Comparison of ENCODE assay signal across 17 cellular contexts in the genomic region with DNA sequence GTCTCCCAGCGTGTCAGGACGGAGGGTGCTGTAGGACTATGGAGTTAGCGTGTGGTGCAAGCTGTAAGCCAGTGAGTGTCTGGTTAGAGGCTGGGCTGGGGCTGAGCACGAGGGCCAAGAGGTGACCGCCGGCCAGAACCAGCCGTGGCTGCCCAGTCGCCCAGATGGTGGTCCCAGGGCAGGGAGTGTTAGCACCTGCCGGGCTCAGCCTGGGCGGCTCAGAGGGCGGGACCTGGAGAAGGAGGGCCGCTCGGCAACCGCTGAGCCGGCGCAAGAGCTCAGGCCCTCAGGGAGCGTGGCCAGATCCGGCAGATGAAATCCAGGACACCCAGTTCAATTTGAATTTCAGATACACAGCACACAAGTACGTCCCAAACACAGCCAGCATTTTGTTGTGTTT.
DNase-seq lines count a peak whose midpoint lies in the region; ATAC-seq and TF ChIP-seq lines count a peak whose summit lies in the region.
"Had no signal": no experiment of that assay in that cellular context is flagged by ENCODE, and none has a peak within 500 bp of the region (broad histone marks: within the 10 kb centered on the region; RNA-seq: fewer than 3 reads in every experiment).

No MANE protein-coding gene starts in this region.

- H3K27ac ChIP-seq in ascending aorta (peak overlapping the region; percentile 76 to 81), left ventricle myocardium inferior (replicated peaks) (peak overlapping the region; percentile 33), temporal lobe (ENCODE audit: low read depth, low read length) (peak overlapping the region; percentile 9), PC-3 (ENCODE audit: low read length) (no peak overlapping the region)
- H3K27ac ChIP-seq: 22Rv1, C4-2B had no signal

- no peak overlapping the region for H2AFZ ChIP-seq in PC-3 (ENCODE audit: low read length)

- H3K27me3 ChIP-seq in ascending aorta = no peaks in the 10 kb centered on the region
- peaks cover 39% of the 10 kb centered on the region for H3K27me3 ChIP-seq in left ventricle myocardium inferior (ENCODE audit: low read depth)
- peaks cover 98% of the 10 kb centered on the region for H3K27me3 ChIP-seq in PC-3 (ENCODE audit: low read length)

- H3K36me3 ChIP-seq in ascending aorta (no peaks in the 10 kb centered on the region), left ventricle myocardium inferior (no peaks in the 10 kb centered on the region), PC-3 (ENCODE audit: low read depth, low read length) (no peaks in the 10 kb centered on the region)

- H3K4me1 ChIP-seq in ascending aorta (peaks cover 5 to 33% of the 10 kb centered on the region in 2 donors), left ventricle myocardium inferior (peaks cover 41% of the 10 kb centered on the region), PC-3 (ENCODE audit: insufficient read depth, low read length) (no peaks in the 10 kb centered on the region)

- no peaks in the 10 kb centered on the region for H3K79me2 ChIP-seq in PC-3 (ENCODE audit: low read length)

- POLR2A ChIA-PET in PC-3 (lab: Charles Lee; ENCODE audit: unreplicated experiment) = no interaction called here

- no peak overlapping the region for H3K9ac ChIP-seq in PC-3 (ENCODE audit: low read length)

- no peaks in the 10 kb centered on the region for H3K9me2 ChIP-seq in PC-3 (replicated peaks; ENCODE audit: low read length)

- TF ChIP-seq CTCF in ascending aorta (IDR thresholded peaks at IDR 0.05) = no peak
- no peak for TF ChIP-seq CTCF in left ventricle myocardium inferior (IDR thresholded peaks at IDR 0.05; ENCODE audit: borderline replicate concordance)
- TF ChIP-seq CTCF in PC-3 (conservative IDR thresholded peaks at IDR 0.05; ENCODE audit: low read depth, low read length) = no peak
- TF ChIP-seq CTCF in omental fat pad (IDR thresholded peaks at IDR 0.05) = no peak

- H3K9me3 ChIP-seq in ascending aorta (no peaks in the 10 kb centered on the region), left ventricle myocardium inferior (replicated peaks) (no peaks in the 10 kb centered on the region), PC-3 (ENCODE audit: low read length) (no peaks in the 10 kb centered on the region)

- ATAC-seq in PC-3 = no peak
- ATAC-seq in omental fat pad (ENCODE audit: low FRiP score) = no peak
- ATAC-seq: HCT116, K562 had no signal

- CTCF ChIA-PET in PC-3 (lab: Charles Lee) = no interaction called here

- no peak overlapping the region for H3K4me2 ChIP-seq in PC-3 (ENCODE audit: low read length)

- DNase-seq in DMS79 treated with DMSO at 0.1 percent for 48 hours (lab: John Stamatoyannopoulos, UW) = peak; percentile 54
- no peak for DNase-seq in DMS79 (lab: John Stamatoyannopoulos, UW)
- DNase-seq in ascending aorta (ENCODE audit: low spot score in 2 of 2) = no peak
- DNase-seq in left ventricle myocardium inferior = no peak
- DNase-seq in NCI-H510A treated with DMSO at 0.1 percent for 48 hours (lab: John Stamatoyannopoulos, UW) = no peak
- no peak for DNase-seq in PC-3
- DNase-seq in omental fat pad (ENCODE audit: low spot score) = no peak
- DNase-seq: COR-L47, DMS153, NCI-H1436, NCI-H226, NCI-H526 treated with DMSO at 0.1 percent for 48 hours had no signal

- H3K4me3 ChIP-seq in ascending aorta = no peak overlapping the region
- no peak overlapping the region for H3K4me3 ChIP-seq in left ventricle myocardium inferior
- no peak overlapping the region for H3K4me3 ChIP-seq in PC-3 (ENCODE audit: low read length)
- H3K4me3 ChIP-seq: K562 had no signal

- H4K20me1 ChIP-seq in PC-3 (ENCODE audit: low read length) = no peaks in the 10 kb centered on the region

- no TSS peak for BruUV-seq in PC-3 (replicated peaks; lab: Mats Ljungman, UMichigan)

- no peaks in the 10 kb centered on the region for H3F3A ChIP-seq in PC-3 (ENCODE audit: low read length, unreplicated experiment)

- intact Hi-C loops in ascending aorta (cut with DNase I) (no loop called here), left ventricle myocardium inferior (cut with micrococcal nuclease) (no loop called here), PC-3 (cut with micrococcal nuclease) (no loop called here)
